Comparison of ENCODE assay signal across 8 cellular contexts in genomic region chr7:154953006-154953684, GRCh38. TPM values are rescaled to one million over a fixed set of nuclear protein-coding genes. Genes with fewer than 3 reads are reported as not detected.
DNase-seq lines count a peak whose midpoint lies in the region; ATAC-seq and TF ChIP-seq lines count a peak whose summit lies in the region.

No MANE protein-coding gene starts in this region.

- ATAC-seq in foreskin keratinocyte (peak; percentile 67), HG03378 (IDR thresholded peaks at IDR 0.05; ENCODE audit: unreplicated experiment) (no peak)

- no peaks in the 10 kb centered on the region for H3K4me1 ChIP-seq in foreskin keratinocyte

- H3K27me3 ChIP-seq in foreskin keratinocyte = no peaks in the 10 kb centered on the region

- peak; percentile 70 for TF ChIP-seq CTCF in foreskin keratinocyte (conservative IDR thresholded peaks at IDR 0.05)

- peak; percentile 32 for DNase-seq in SIG-M5 treated with dmso at 0.1 percent for 504 hours (lab: John Stamatoyannopoulos, UW; ENCODE audit: unreplicated experiment)
- no peak for DNase-seq in SIG-M5 (lab: John Stamatoyannopoulos, UW)
- DNase-seq in NCI-H526 (lab: John Stamatoyannopoulos, UW) = peak; percentile 11 to 76
- DNase-seq in activated T-cell treated with anti-CD3 and anti-CD28 coated beads for 1 hour (ENCODE audit: low read depth) = peak; percentile 73
- peak in 1 of 2 donors; percentile 9 for DNase-seq in foreskin keratinocyte
- peak; percentile 33 for DNase-seq in renal cortical epithelial cell (ENCODE audit: low read depth)
- no peak for DNase-seq in ureter (ENCODE audit: low spot score)

- no peak overlapping the region for H3K27ac ChIP-seq in foreskin keratinocyte

RNA-seq across cellular contexts. Expression of gene PAXIP1, which starts 49.8 kb away (rescaled TPM):
- total RNA-seq in foreskin keratinocyte = 12.1 and 13.1 TPM in 2 replicates
- polyA plus RNA-seq in foreskin keratinocyte = 5.0 and 6.8 TPM in 2 replicates
- total RNA-seq in renal cortical epithelial cell = 8.7 and 10.8 TPM in 2 replicates
- total RNA-seq in ureter = 16.4 TPM

Comparison
In these comparisons a context has a peak if more than half of its experiments do, and no peak if none do; other contexts are left out.
1. DNase-seq: peak in SIG-M5 treated with dmso at 0.1 percent for 504 hours (single experiment), NCI-H526 (2 of 2), activated T-cell treated with anti-CD3 and anti-CD28 coated beads for 1 hour (single experiment) and renal cortical epithelial cell (single experiment); none in SIG-M5 (single experiment) and ureter (single experiment).